8 cellular contexts compared by ENCODE assay signal in the genomic region with DNA sequence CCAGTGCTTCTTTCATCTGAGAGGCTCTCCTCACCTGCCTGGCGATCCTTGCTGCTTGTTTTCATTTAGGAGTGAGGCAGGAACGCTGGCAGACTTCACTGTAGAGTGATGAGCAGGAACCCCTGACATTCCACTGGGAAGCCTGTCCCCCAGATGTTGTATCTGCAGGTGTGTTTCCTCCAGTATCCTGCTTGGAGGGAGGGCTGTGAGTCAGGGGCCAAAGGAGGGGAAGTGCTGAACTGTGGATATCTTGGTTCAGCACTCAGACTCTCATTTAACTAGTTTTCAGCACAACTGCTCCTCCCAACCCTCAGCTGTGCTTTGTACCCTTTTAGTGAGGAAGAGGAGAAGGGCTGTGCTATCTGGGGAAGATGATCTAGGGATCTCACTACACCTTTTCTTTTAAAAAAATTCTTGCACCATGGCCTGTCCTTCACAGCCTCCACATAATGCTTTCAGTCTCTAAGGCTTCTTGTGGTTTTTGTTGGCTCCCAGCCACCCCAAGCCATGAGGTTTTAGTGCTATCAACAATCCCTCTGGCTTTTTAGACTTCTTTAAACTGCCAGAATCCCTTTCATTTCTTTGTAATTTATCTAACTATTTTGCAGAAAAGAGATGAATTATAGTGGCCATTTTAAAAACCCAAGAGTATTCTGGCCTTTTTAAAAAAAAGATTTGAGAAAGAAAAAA. TPM values are rescaled to one million over a fixed set of nuclear protein-coding genes. Genes with fewer than 3 reads are reported as not detected.
DNase-seq lines count a peak whose midpoint lies in the region; ATAC-seq and TF ChIP-seq lines count a peak whose summit lies in the region.

No MANE protein-coding gene starts in this region.

- no peaks in the 10 kb centered on the region for H3K9me3 ChIP-seq in gastrocnemius medialis

- ATAC-seq in GM21367 (IDR thresholded peaks at IDR 0.05; ENCODE audit: unreplicated experiment) (peak; percentile 80), HG03558 (IDR thresholded peaks at IDR 0.05; ENCODE audit: extremely low read depth, unreplicated experiment) (peak; percentile 59), gastrocnemius medialis (no peak), GM18517 (IDR thresholded peaks at IDR 0.05; ENCODE audit: unreplicated experiment) (no peak)

- H3K36me3 ChIP-seq in gastrocnemius medialis: no peaks in the 10 kb centered on the region

- no peaks in the 10 kb centered on the region for H3K4me1 ChIP-seq in gastrocnemius medialis

- no peaks in the 10 kb centered on the region for H3K27me3 ChIP-seq in gastrocnemius medialis

- H3K27ac ChIP-seq in gastrocnemius medialis: no peak overlapping the region

- peak; percentile 69 for DNase-seq in astrocyte of the spinal cord (ENCODE audit: low read depth, low spot score)
- DNase-seq in retinal pigment epithelial cell (ENCODE audit: low read depth): peak; percentile 28
- DNase-seq in NCI-H1436 treated with DMSO at 0.1 percent for 48 hours (lab: John Stamatoyannopoulos, UW): no peak
- DNase-seq in iPS-NIHi11 (ENCODE audit: low spot score): no peak
- DNase-seq in gastrocnemius medialis: no peak

- no peak overlapping the region for H3K4me3 ChIP-seq in astrocyte of the spinal cord (ENCODE audit: low read depth, low read length)
- H3K4me3 ChIP-seq in retinal pigment epithelial cell (ENCODE audit: low read length): no peak overlapping the region
- no peak overlapping the region for H3K4me3 ChIP-seq in gastrocnemius medialis

- TF ChIP-seq CTCF in astrocyte of the spinal cord (IDR thresholded peaks at IDR 0.05; ENCODE audit: low read depth, low read length): no peak
- no peak for TF ChIP-seq CTCF in retinal pigment epithelial cell (conservative IDR thresholded peaks at IDR 0.05; ENCODE audit: low read depth, low read length)
- TF ChIP-seq CTCF in gastrocnemius medialis (IDR thresholded peaks at IDR 0.05 in 4 of 5, conservative IDR thresholded peaks at IDR 0.05 in 1 of 5): no peak

- intact Hi-C loops in gastrocnemius medialis (cut with DNase I; ENCODE audit: low total_unique reads): no loop called here

- TF ChIP-seq POLR2A in gastrocnemius medialis (IDR thresholded peaks at IDR 0.05): no peak

- in situ Hi-C loops in astrocyte of the spinal cord (cut with HindIII; ENCODE audit: low sequenced_read_pairs) (no loop called here), gastrocnemius medialis (cut with MboI; ENCODE audit: low sequenced_read_pairs in 4 of 4) (no loop called here)

RNA-seq across cellular contexts. Expression of a gene that starts 11.2 kb away (rescaled TPM):
- total RNA-seq in gastrocnemius medialis: 10 to 100 TPM in 1 of 4 donors, 1 to 10 TPM in 3; 3.4 to 13.1 (median 5.9) TPM

RNA-seq across cellular contexts. Expression of a gene that starts 24.4 kb away (rescaled TPM):
- total RNA-seq in gastrocnemius medialis: 100 to 1,000 TPM in 1 of 4 donors, 10 to 100 TPM in 3; 68.1 to 114 (median 87.3) TPM

Comparison
In these comparisons a context has a peak if more than half of its experiments do, and no peak if none do; other contexts are left out.
1. ATAC-seq: peak in GM21367 (single experiment) and HG03558 (single experiment); none in gastrocnemius medialis (0 of 2) and GM18517 (single experiment).
2. DNase-seq: peak in astrocyte of the spinal cord (single experiment) and retinal pigment epithelial cell (single experiment); none in NCI-H1436 treated with DMSO at 0.1 percent for 48 hours (single experiment), iPS-NIHi11 (single experiment) and gastrocnemius medialis (0 of 2).